Comparison of ENCODE assay signal across 8 cellular contexts in genomic region chr7:26185131-26185906, GRCh38. TPM values are rescaled to one million over a fixed set of nuclear protein-coding genes. Genes with fewer than 3 reads are reported as not detected.
DNase-seq lines count a peak whose midpoint lies in the region; ATAC-seq and TF ChIP-seq lines count a peak whose summit lies in the region.
"Not testable (repeated sequence)": the region's sequence is repeated elsewhere in the genome, so short reads cannot be mapped to it uniquely, and the experiment has no call there.

No MANE protein-coding gene starts in this region.

- not testable (repeated sequence) for H2BK15ac ChIP-seq in IMR-90 (ENCODE audit: low read depth, low read length)

- dilution Hi-C loops in IMR-90 (cut with HindIII; ENCODE audit: low sequenced_read_pairs, unreplicated experiment): not testable (repeated sequence)

- intact Hi-C loops in IMR-90 (cut with micrococcal nuclease): not testable (repeated sequence)
- intact Hi-C loops in Panc1 (cut with micrococcal nuclease; ENCODE audit: unreplicated experiment): loop anchor here (10.0 kb wide), 2 partner anchors 99 to 179 kb away; no protein-coding TSS in a partner anchor
- intact Hi-C loops in activated CD4-positive, alpha-beta T cell treated with anti-CD3 and anti-CD28 coated beads, Interleukin-2, amount 10 ng/mL, durations not matched to agents 24 days and 14 days (cut with micrococcal nuclease): loop anchor here (1.0 kb wide), 1 partner anchor 29 kb away; no protein-coding TSS in a partner anchor

- TF ChIP-seq POLR2A in IMR-90 (IDR thresholded peaks at IDR 0.05; ENCODE audit: low read depth, low read length): peak; percentile 23; the same call in 1 of the 2 replicates

- CTCF ChIA-PET in IMR-90 (lab: Yijun Ruan, JAX): not testable (repeated sequence)
- CTCF ChIA-PET in Panc1 (lab: Charles Lee): interaction anchor here (2.3 kb wide), 1 partner anchor 292 kb away, joined by 4 read pairs; no protein-coding TSS in a partner anchor

- H2BK5ac ChIP-seq in IMR-90 (ENCODE audit: low read depth, low read length, poor library complexity, severe bottlenecking): not testable (repeated sequence)

- H2AFZ ChIP-seq in IMR-90 (replicated peaks; ENCODE audit: low read length, poor library complexity): not testable (repeated sequence)

- H3K4me1 ChIP-seq in IMR-90 (ENCODE audit: control insufficient read depth, insufficient read depth, low read length): not testable (repeated sequence)
- peaks cover 76% of the 10 kb centered on the region for H3K4me1 ChIP-seq in Panc1 (ENCODE audit: control insufficient read depth, insufficient read depth, low read length)

- H2AK5ac ChIP-seq in IMR-90 (ENCODE audit: low read depth, low read length): not testable (repeated sequence)

- not testable (repeated sequence) for TF ChIP-seq RAD21 in IMR-90 (IDR thresholded peaks at IDR 0.05; ENCODE audit: low read length)

- not testable (repeated sequence) for H3K27me3 ChIP-seq in IMR-90 (ENCODE audit: control insufficient read depth, insufficient read depth, low read length); Panc1 (ENCODE audit: control insufficient read depth, insufficient read depth, low read length)

- H2BK20ac ChIP-seq in IMR-90 (ENCODE audit: low read depth, low read length): not testable (repeated sequence)

- not testable (repeated sequence) for H3K14ac ChIP-seq in IMR-90 (replicated peaks; ENCODE audit: low read depth, low read length)

- ATAC-seq in GM21723 (IDR thresholded peaks at IDR 0.05; ENCODE audit: unreplicated experiment): peak; percentile 37
- ATAC-seq in IMR-90 (ENCODE audit: low read depth); Panc1: not testable (repeated sequence)
- ATAC-seq in activated naive CD8-positive, alpha-beta T cell treated with anti-CD3 and anti-CD28 coated beads, Interleukin-2, amount 50 U/mL, for 24 hours: peak; percentile 45
- ATAC-seq in stimulated activated naive CD8-positive, alpha-beta T cell treated with anti-CD3 and anti-CD28 coated beads, Interleukin-15, amount 100 ng/mL, for 72 hours: peak; percentile 67

- H3K79me1 ChIP-seq in IMR-90 (ENCODE audit: low read depth in 1 of 2, low read length in 2 of 2): peaks cover 21 to 29% of the 10 kb centered on the region in 2 experiments; a peak in 3 of 4 replicates

- no CpG with 5 or more reads among the region's 10 CpGs for WGBS in IMR-90 (ENCODE audit: extremely low coverage in 2 of 2, insufficient read length in 1 of 2), 2 experiments

- H3K23ac ChIP-seq in IMR-90 (ENCODE audit: low read depth, low read length): not testable (repeated sequence)

- not testable (repeated sequence) for H4K8ac ChIP-seq in IMR-90 (ENCODE audit: low read depth in 2 of 2, low read length in 2 of 2)

- H3K4me1 Mint-ChIP-seq in activated CD4-positive, alpha-beta T cell treated with anti-CD3 and anti-CD28 coated beads, Interleukin-2, amount 10 ng/mL, durations not matched to agents 24 days and 14 days: peaks cover 51% of the 10 kb centered on the region
- H3K4me1 Mint-ChIP-seq in activated naive CD8-positive, alpha-beta T cell treated with anti-CD3 and anti-CD28 coated beads, Interleukin-2, amount 50 U/mL, for 24 hours: peaks cover 80% of the 10 kb centered on the region
- H3K4me1 Mint-ChIP-seq in mesothelial cell of epicardium: peaks cover 15% of the 10 kb centered on the region
- H3K4me1 Mint-ChIP-seq in stimulated activated naive CD8-positive, alpha-beta T cell treated with anti-CD3 and anti-CD28 coated beads, Interleukin-15, amount 100 ng/mL, for 72 hours: peaks cover 87% of the 10 kb centered on the region

- not testable (repeated sequence) for H3K9me3 ChIP-seq in IMR-90 (ENCODE audit: control insufficient read depth, insufficient read depth, low read length); Panc1 (ENCODE audit: control insufficient read depth, insufficient read depth, low read depth, low read length)

- H4K91ac ChIP-seq in IMR-90 (ENCODE audit: insufficient read depth, low read depth, low read length): not testable (repeated sequence)

- H4K5ac ChIP-seq in IMR-90 (ENCODE audit: low read depth, low read length): not testable (repeated sequence)

- not testable (repeated sequence) for TF ChIP-seq CTCF in IMR-90 (conservative IDR thresholded peaks at IDR 0.05; ENCODE audit: low read depth, low read length); Panc1 (IDR thresholded peaks at IDR 0.05); mesothelial cell of epicardium (IDR thresholded peaks at IDR 0.05; ENCODE audit: unreplicated experiment)

- not testable (repeated sequence) for H3K18ac ChIP-seq in IMR-90 (ENCODE audit: low read depth, low read length)

- H3K9me1 ChIP-seq in IMR-90 (ENCODE audit: insufficient read depth, low read length): not testable (repeated sequence)

- H3K27me3 Mint-ChIP-seq in activated CD4-positive, alpha-beta T cell treated with anti-CD3 and anti-CD28 coated beads, Interleukin-2, amount 10 ng/mL, durations not matched to agents 24 days and 14 days; activated naive CD8-positive, alpha-beta T cell treated with anti-CD3 and anti-CD28 coated beads, Interleukin-2, amount 50 U/mL, for 24 hours; mesothelial cell of epicardium (ENCODE audit: low read depth); stimulated activated naive CD8-positive, alpha-beta T cell treated with anti-CD3 and anti-CD28 coated beads, Interleukin-15, amount 100 ng/mL, for 72 hours: not testable (repeated sequence)

- not testable (repeated sequence) for H3K4ac ChIP-seq in IMR-90 (ENCODE audit: low read depth, low read length)

- peaks cover 80% of the 10 kb centered on the region for H3K36me3 Mint-ChIP-seq in activated CD4-positive, alpha-beta T cell treated with anti-CD3 and anti-CD28 coated beads, Interleukin-2, amount 10 ng/mL, durations not matched to agents 24 days and 14 days (ENCODE audit: low read depth)
- H3K36me3 Mint-ChIP-seq in activated naive CD8-positive, alpha-beta T cell treated with anti-CD3 and anti-CD28 coated beads, Interleukin-2, amount 50 U/mL, for 24 hours (ENCODE audit: low read depth): peaks cover 73% of the 10 kb centered on the region
- H3K36me3 Mint-ChIP-seq in mesothelial cell of epicardium: not testable (repeated sequence)

- H3K36me3 ChIP-seq in IMR-90 (ENCODE audit: control insufficient read depth, insufficient read depth, low read length): peaks cover 14% of the 10 kb centered on the region
- peaks cover 23% of the 10 kb centered on the region for H3K36me3 ChIP-seq in Panc1 (ENCODE audit: control insufficient read depth, insufficient read depth, low read length)

- H3K4me3 Mint-ChIP-seq in activated CD4-positive, alpha-beta T cell treated with anti-CD3 and anti-CD28 coated beads, Interleukin-2, amount 10 ng/mL, durations not matched to agents 24 days and 14 days: peak overlapping the region; percentile 59
- H3K4me3 Mint-ChIP-seq in activated naive CD8-positive, alpha-beta T cell treated with anti-CD3 and anti-CD28 coated beads, Interleukin-2, amount 50 U/mL, for 24 hours: peak overlapping the region; percentile 18
- H3K4me3 Mint-ChIP-seq in mesothelial cell of epicardium: not testable (repeated sequence)
- H3K4me3 Mint-ChIP-seq in stimulated activated naive CD8-positive, alpha-beta T cell treated with anti-CD3 and anti-CD28 coated beads, Interleukin-15, amount 100 ng/mL, for 72 hours: peak overlapping the region in 1 of 2 donors; percentile 43

- H3K9me3 Mint-ChIP-seq in activated CD4-positive, alpha-beta T cell treated with anti-CD3 and anti-CD28 coated beads, Interleukin-2, amount 10 ng/mL, durations not matched to agents 24 days and 14 days; activated naive CD8-positive, alpha-beta T cell treated with anti-CD3 and anti-CD28 coated beads, Interleukin-2, amount 50 U/mL, for 24 hours; mesothelial cell of epicardium; stimulated activated naive CD8-positive, alpha-beta T cell treated with anti-CD3 and anti-CD28 coated beads, Interleukin-15, amount 100 ng/mL, for 72 hours: not testable (repeated sequence)

- not testable (repeated sequence) for H2BK120ac ChIP-seq in IMR-90 (ENCODE audit: low read depth, low read length)

- peak; percentile 44 for DNase-seq in G401 (ENCODE audit: low spot score)
- DNase-seq in IMR-90; Panc1 (ENCODE audit: low read depth, low spot score); activated naive CD8-positive, alpha-beta T cell treated with anti-CD3 and anti-CD28 coated beads, Interleukin-2, amount 50 U/mL, for 24 hours; mesothelial cell of epicardium (ENCODE audit: low spot score in 2 of 2, unreplicated experiment in 2 of 2); stimulated activated naive CD8-positive, alpha-beta T cell treated with anti-CD3 and anti-CD28 coated beads, Interleukin-15, amount 100 ng/mL, for 72 hours: not testable (repeated sequence)
- peak; percentile 75 for DNase-seq in activated CD4-positive, alpha-beta T cell treated with anti-CD3 and anti-CD28 coated beads, Interleukin-2, amount 10 ng/mL, durations not matched to agents 24 days and 14 days

- H4K20me1 ChIP-seq in IMR-90 (ENCODE audit: insufficient read depth, low read length): peaks cover 49% of the 10 kb centered on the region

- BruUV-seq in IMR-90 (replicated peaks; lab: Mats Ljungman, UMichigan) (TSS peak; percentile 76), Panc1 (replicated peaks; lab: Mats Ljungman, UMichigan) (TSS peak; percentile 75)

- not testable (repeated sequence) for H3K27ac ChIP-seq in IMR-90 (ENCODE audit: insufficient read depth, low read length)
- H3K27ac ChIP-seq in Panc1 (ENCODE audit: low read length): peak overlapping the region; percentile 51; the same call in 1 of the 2 replicates

- H3K9ac ChIP-seq in IMR-90 (ENCODE audit: low read depth, low read length): not testable (repeated sequence)

- peak overlapping the region; percentile 88 for H3K27ac Mint-ChIP-seq in activated CD4-positive, alpha-beta T cell treated with anti-CD3 and anti-CD28 coated beads, Interleukin-2, amount 10 ng/mL, durations not matched to agents 24 days and 14 days
- peak overlapping the region; percentile 86 for H3K27ac Mint-ChIP-seq in activated naive CD8-positive, alpha-beta T cell treated with anti-CD3 and anti-CD28 coated beads, Interleukin-2, amount 50 U/mL, for 24 hours
- H3K27ac Mint-ChIP-seq in mesothelial cell of epicardium: peak overlapping the region; percentile 13
- H3K27ac Mint-ChIP-seq in stimulated activated naive CD8-positive, alpha-beta T cell treated with anti-CD3 and anti-CD28 coated beads, Interleukin-15, amount 100 ng/mL, for 72 hours: peak overlapping the region; percentile 4 to 55

- not testable (repeated sequence) for H3K4me2 ChIP-seq in IMR-90 (ENCODE audit: low read depth, low read length)

- POLR2A ChIA-PET in IMR-90 (lab: Charles Lee; ENCODE audit: unreplicated experiment); Panc1 (lab: Charles Lee): not testable (repeated sequence)

- H3K56ac ChIP-seq in IMR-90 (ENCODE audit: extremely low read depth, insufficient read depth, low read length): not testable (repeated sequence)

- in situ Hi-C loops in G401 (cut with HindIII; ENCODE audit: low sequenced_read_pairs): loop anchor here (10.0 kb wide), 1 partner anchor 291 kb away; no protein-coding TSS in a partner anchor
- in situ Hi-C loops in IMR-90 (cut with MboI; ENCODE audit: low sequenced_read_pairs); Panc1 (cut with HindIII; ENCODE audit: low pct_unique_long_range_greater_than_20kb, low sequenced_read_pairs): not testable (repeated sequence)

- H3K4me3 ChIP-seq in IMR-90 (ENCODE audit: insufficient read depth, low read depth, low read length); Panc1 (ENCODE audit: low read depth in 2 of 2, low read length in 2 of 2): not testable (repeated sequence)

- H2AK9ac ChIP-seq in IMR-90 (replicated peaks; ENCODE audit: low read depth, low read length, poor library complexity): not testable (repeated sequence)

RNA-seq across cellular contexts. Expression of gene HNRNPA2B1, which starts 15.2 kb away (rescaled TPM):
- total RNA-seq in G401 (2014; rRNA removed; shearing (Covaris generic)): 256 and 358 TPM in 2 replicates
- total RNA-seq in IMR-90 (2012; rRNA removed) (49.3 and 118 TPM in 2 replicates), Panc1 (2021; ENCODE audit: unreplicated experiment) (819 TPM), mesothelial cell of epicardium (693 to 723 TPM (median 708 TPM) in 3 replicates)
- polyA plus RNA-seq in IMR-90 (2012; rRNA removed): 417 and 515 TPM in 2 replicates
- polyA plus RNA-seq in IMR-90 (2012; cell fraction: cytosol; rRNA removed): 51.3 and 57.4 TPM in 2 replicates
- 46.0 and 266 TPM in 2 replicates for polyA plus RNA-seq in IMR-90 (2012; cell fraction: nucleus; rRNA removed; ENCODE audit: low replicate concordance)
- polyA plus RNA-seq in Panc1 (2012; ENCODE audit: insufficient read length): 815 TPM
- 862 and 873 TPM in 2 replicates for total RNA-seq in activated CD4-positive, alpha-beta T cell treated with anti-CD3 and anti-CD28 coated beads, Interleukin-2, amount 10 ng/mL, durations not matched to agents 24 days and 14 days

RNA-seq across cellular contexts. Expression of gene CBX3, which starts 16.2 kb away (rescaled TPM):
- 344 and 437 TPM in 2 replicates for total RNA-seq in G401 (2014; rRNA removed; shearing (Covaris generic))
- total RNA-seq in IMR-90 (2012; rRNA removed): 38.2 and 85.0 TPM in 2 replicates
- 65.6 and 76.5 TPM in 2 replicates for polyA plus RNA-seq in IMR-90 (2012; rRNA removed)
- 7.2 and 7.8 TPM in 2 replicates for polyA plus RNA-seq in IMR-90 (2012; cell fraction: cytosol; rRNA removed)
- 41.4 and 59.8 TPM in 2 replicates for polyA plus RNA-seq in IMR-90 (2012; cell fraction: nucleus; rRNA removed; ENCODE audit: low replicate concordance)
- total RNA-seq in Panc1 (2021; ENCODE audit: unreplicated experiment): 308 TPM
- 136 TPM for polyA plus RNA-seq in Panc1 (2012; ENCODE audit: insufficient read length)
- total RNA-seq in activated CD4-positive, alpha-beta T cell treated with anti-CD3 and anti-CD28 coated beads, Interleukin-2, amount 10 ng/mL, durations not matched to agents 24 days and 14 days: 307 and 313 TPM in 2 replicates
- 217 to 225 TPM (median 224 TPM) in 3 replicates for total RNA-seq in mesothelial cell of epicardium

RNA-seq across cellular contexts. Expression of gene NFE2L3, which starts 33.3 kb away (rescaled TPM):
- 211 and 236 TPM in 2 replicates for total RNA-seq in G401 (2014; rRNA removed; shearing (Covaris generic))
- total RNA-seq in IMR-90 (2012; rRNA removed) (37.8 and 43.2 TPM in 2 replicates), Panc1 (2021; ENCODE audit: unreplicated experiment) (78.5 TPM), mesothelial cell of epicardium (11.8 to 12.9 TPM (median 12.3 TPM) in 3 replicates)
- 22.8 and 28.0 TPM in 2 replicates for polyA plus RNA-seq in IMR-90 (2012; rRNA removed)
- polyA plus RNA-seq in IMR-90 (2012; cell fraction: cytosol; rRNA removed): 9.0 and 13.0 TPM in 2 replicates
- polyA plus RNA-seq in IMR-90 (2012; cell fraction: nucleus; rRNA removed; ENCODE audit: low replicate concordance): 5.1 and 19.4 TPM in 2 replicates
- 47.6 TPM for polyA plus RNA-seq in Panc1 (2012; ENCODE audit: insufficient read length)
- 67.8 and 68.7 TPM in 2 replicates for total RNA-seq in activated CD4-positive, alpha-beta T cell treated with anti-CD3 and anti-CD28 coated beads, Interleukin-2, amount 10 ng/mL, durations not matched to agents 24 days and 14 days

Comparison
In these comparisons a context has a peak if more than half of its experiments do, and no peak if none do; other contexts are left out.
1. H3K27ac Mint-ChIP-seq: peak in every context shown above with its lines; median percentile 88 in activated CD4-positive, alpha-beta T cell treated with anti-CD3 and anti-CD28 coated beads, Interleukin-2, amount 10 ng/mL, durations not matched to agents 24 days and 14 days; 86 in activated naive CD8-positive, alpha-beta T cell treated with anti-CD3 and anti-CD28 coated beads, Interleukin-2, amount 50 U/mL, for 24 hours; 30 in stimulated activated naive CD8-positive, alpha-beta T cell treated with anti-CD3 and anti-CD28 coated beads, Interleukin-15, amount 100 ng/mL, for 72 hours; 13 in mesothelial cell of epicardium.